1 cellular context compared by ENCODE assay signal in the genomic region with DNA sequence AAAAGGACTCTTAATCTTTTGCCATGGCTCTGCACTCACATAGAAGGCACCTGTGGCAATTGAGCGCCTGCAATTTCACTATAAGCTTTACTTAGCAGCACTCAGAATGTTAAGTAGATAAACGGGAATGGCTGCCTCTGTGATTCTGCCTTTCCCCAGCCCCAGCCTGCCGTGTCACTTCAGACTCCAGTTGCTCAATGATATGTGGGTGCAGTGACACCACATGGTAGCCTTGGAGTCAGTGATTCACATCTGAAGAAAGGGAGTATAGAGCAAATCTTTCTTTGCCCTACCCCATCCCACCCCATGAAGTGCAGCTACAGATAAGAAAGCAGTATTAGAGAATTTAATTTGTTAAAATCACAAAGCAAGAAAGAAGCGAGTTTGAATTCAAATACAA.
TF ChIP-seq lines count a peak whose summit lies in the region.

No MANE protein-coding gene starts in this region.

TF ChIP-seq in GM23338, 12 proteins besides CTCF, POLR2A, EP300 and RAD21 (continued from another document):
- TF ChIP-seq, protein P1, sequence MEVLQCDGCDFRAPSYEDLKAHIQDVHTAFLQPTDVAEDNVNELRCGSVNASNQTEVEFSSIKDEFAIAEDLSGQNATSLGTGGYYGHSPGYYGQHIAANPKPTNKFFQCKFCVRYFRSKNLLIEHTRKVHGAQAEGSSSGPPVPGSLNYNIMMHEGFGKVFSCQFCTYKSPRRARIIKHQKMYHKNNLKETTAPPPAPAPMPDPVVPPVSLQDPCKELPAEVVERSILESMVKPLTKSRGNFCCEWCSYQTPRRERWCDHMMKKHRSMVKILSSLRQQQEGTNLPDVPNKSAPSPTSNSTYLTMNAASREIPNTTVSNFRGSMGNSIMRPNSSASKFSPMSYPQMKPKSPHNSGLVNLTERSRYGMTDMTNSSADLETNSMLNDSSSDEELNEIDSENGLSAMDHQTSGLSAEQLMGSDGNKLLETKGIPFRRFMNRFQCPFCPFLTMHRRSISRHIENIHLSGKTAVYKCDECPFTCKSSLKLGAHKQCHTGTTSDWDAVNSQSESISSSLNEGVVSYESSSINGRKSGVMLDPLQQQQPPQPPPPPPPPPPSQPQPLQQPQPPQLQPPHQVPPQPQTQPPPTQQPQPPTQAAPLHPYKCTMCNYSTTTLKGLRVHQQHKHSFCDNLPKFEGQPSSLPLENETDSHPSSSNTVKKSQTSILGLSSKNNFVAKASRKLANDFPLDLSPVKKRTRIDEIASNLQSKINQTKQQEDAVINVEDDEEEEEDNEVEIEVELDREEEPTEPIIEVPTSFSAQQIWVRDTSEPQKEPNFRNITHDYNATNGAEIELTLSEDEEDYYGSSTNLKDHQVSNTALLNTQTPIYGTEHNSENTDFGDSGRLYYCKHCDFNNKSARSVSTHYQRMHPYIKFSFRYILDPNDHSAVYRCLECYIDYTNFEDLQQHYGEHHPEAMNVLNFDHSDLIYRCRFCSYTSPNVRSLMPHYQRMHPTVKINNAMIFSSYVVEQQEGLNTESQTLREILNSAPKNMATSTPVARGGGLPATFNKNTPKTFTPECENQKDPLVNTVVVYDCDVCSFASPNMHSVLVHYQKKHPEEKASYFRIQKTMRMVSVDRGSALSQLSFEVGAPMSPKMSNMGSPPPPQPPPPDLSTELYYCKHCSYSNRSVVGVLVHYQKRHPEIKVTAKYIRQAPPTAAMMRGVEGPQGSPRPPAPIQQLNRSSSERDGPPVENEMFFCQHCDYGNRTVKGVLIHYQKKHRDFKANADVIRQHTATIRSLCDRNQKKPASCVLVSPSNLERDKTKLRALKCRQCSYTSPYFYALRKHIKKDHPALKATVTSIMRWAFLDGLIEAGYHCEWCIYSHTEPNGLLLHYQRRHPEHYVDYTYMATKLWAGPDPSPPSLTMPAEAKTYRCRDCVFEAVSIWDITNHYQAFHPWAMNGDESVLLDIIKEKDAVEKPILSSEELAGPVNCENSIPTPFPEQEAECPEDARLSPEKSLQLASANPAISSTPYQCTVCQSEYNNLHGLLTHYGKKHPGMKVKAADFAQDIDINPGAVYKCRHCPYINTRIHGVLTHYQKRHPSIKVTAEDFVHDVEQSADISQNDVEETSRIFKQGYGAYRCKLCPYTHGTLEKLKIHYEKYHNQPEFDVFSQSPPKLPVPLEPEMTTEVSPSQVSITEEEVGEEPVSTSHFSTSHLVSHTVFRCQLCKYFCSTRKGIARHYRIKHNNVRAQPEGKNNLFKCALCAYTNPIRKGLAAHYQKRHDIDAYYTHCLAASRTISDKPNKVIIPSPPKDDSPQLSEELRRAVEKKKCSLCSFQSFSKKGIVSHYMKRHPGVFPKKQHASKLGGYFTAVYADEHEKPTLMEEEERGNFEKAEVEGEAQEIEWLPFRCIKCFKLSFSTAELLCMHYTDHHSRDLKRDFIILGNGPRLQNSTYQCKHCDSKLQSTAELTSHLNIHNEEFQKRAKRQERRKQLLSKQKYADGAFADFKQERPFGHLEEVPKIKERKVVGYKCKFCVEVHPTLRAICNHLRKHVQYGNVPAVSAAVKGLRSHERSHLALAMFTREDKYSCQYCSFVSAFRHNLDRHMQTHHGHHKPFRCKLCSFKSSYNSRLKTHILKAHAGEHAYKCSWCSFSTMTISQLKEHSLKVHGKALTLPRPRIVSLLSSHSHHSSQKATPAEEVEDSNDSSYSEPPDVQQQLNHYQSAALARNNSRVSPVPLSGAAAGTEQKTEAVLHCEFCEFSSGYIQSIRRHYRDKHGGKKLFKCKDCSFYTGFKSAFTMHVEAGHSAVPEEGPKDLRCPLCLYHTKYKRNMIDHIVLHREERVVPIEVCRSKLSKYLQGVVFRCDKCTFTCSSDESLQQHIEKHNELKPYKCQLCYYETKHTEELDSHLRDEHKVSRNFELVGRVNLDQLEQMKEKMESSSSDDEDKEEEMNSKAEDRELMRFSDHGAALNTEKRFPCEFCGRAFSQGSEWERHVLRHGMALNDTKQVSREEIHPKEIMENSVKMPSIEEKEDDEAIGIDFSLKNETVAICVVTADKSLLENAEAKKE (CRISPR knock-in tag; IDR thresholded peaks at IDR 0.05): no peak
